ENCODE assay signal across 15 cellular contexts in the genomic region with DNA sequence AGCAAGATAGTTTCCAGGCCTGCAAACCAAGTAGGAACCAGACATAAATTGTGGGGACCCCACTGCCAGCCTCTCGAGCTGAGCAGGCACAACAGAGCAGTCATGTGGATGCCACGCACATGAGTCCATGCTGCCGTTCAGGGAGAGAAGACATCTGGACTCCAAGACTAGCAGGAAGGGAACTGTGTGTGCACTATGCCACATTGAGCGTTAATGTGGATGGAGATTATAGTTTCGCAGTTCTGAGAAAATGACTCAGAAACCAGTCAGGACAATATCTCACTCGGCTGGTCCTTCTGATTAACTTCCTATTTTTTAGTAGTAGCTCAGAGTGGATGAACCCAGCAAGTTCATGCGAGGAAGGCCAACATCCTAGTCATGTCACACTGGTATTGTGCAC.
DNase-seq lines count a peak whose midpoint lies in the region; ATAC-seq and TF ChIP-seq lines count a peak whose summit lies in the region.
"Had no signal": no experiment of that assay in that cellular context is flagged by ENCODE, and none has a peak within 500 bp of the region (broad histone marks: within the 10 kb centered on the region; RNA-seq: fewer than 3 reads in every experiment).

No MANE protein-coding gene starts in this region.

- no peaks in the 10 kb centered on the region for H3K79me2 ChIP-seq in fibroblast of lung (ENCODE audit: control insufficient read depth, insufficient read depth, low read length)

- no peak overlapping the region for H3K27ac ChIP-seq in fibroblast of lung (ENCODE audit: insufficient read depth, low read length)
- no peak overlapping the region for H3K27ac ChIP-seq in substantia nigra (ENCODE audit: low read depth, low read length, poor library complexity, severe bottlenecking)
- H3K27ac ChIP-seq: BLaER1 treated with 17β-estradiol and CSF1 and Interleukin-3, amounts not matched to agents 10 nM and 100 nM; prostate gland had no signal

- no peaks in the 10 kb centered on the region for H3K9me3 ChIP-seq in fibroblast of lung (ENCODE audit: control insufficient read depth, insufficient read depth, low read depth, low read length)
- H3K9me3 ChIP-seq: BLaER1 treated with 17β-estradiol and CSF1 and Interleukin-3, amounts not matched to agents 10 nM and 100 nM; prostate gland had no signal

- ATAC-seq in SK-N-SH treated with all-trans-retinoic acid at 6 μM for 48 hours = peak; percentile 23
- no peak for ATAC-seq in GM18502 (IDR thresholded peaks at IDR 0.05; ENCODE audit: poor library complexity, unreplicated experiment)

- no peaks in the 10 kb centered on the region for H4K20me1 ChIP-seq in fibroblast of lung (ENCODE audit: control insufficient read depth, extremely low read depth, insufficient read depth, low read length)
- H4K20me1 ChIP-seq: BLaER1 treated with 17β-estradiol and CSF1 and Interleukin-3, amounts not matched to agents 10 nM and 100 nM had no signal

- no peak overlapping the region for H3K4me3 ChIP-seq in fibroblast of lung (replicated peaks in 1 of 4; ENCODE audit: control extremely low read depth in 1 of 4, insufficient read depth in 1 of 4, low read depth in 3 of 4, low read length in 4 of 4)
- H3K4me3 ChIP-seq: BLaER1 treated with 17β-estradiol and CSF1 and Interleukin-3, amounts not matched to agents 10 nM and 100 nM; prostate gland had no signal

- peak; percentile 79 for DNase-seq in AG08395 (ENCODE audit: low spot score)
- peak; percentile 95 for DNase-seq in HCEC 1CT
- DNase-seq in fibroblast of lung (ENCODE audit: low read depth in 2 of 2) = peak; percentile 64 to 71
- no peak for DNase-seq in H4 (ENCODE audit: low spot score)
- DNase-seq in DMS79 treated with DMSO at 0.1 percent for 48 hours (lab: John Stamatoyannopoulos, UW) = no peak
- DNase-seq in substantia nigra (lab: John Stamatoyannopoulos, UW) = no peak
- DNase-seq: foreskin melanocyte; H7; immature natural killer cell; stimulated activated CD4-positive, alpha-beta T cell treated with anti-CD3 and anti-CD28 coated beads, Interleukin-1b, Interleukin-23, amount 100 ng/mL, for 48 hours; T1000 had no signal

- H3K4me1 ChIP-seq in fibroblast of lung (ENCODE audit: control insufficient read depth, extremely low read depth, insufficient read depth, low read length) = no peaks in the 10 kb centered on the region
- H3K4me1 ChIP-seq: prostate gland had no signal

- no peaks in the 10 kb centered on the region for H3K36me3 ChIP-seq in fibroblast of lung (ENCODE audit: control insufficient read depth, insufficient read depth, low read length)
- H3K36me3 ChIP-seq: prostate gland had no signal

- no peak overlapping the region for H3K4me2 ChIP-seq in fibroblast of lung (ENCODE audit: extremely low read depth, insufficient read depth, low read length)

- TF ChIP-seq CTCF in fibroblast of lung (conservative IDR thresholded peaks at IDR 0.05 in 1 of 2, IDR thresholded peaks at IDR 0.05 in 1 of 2; ENCODE audit: low read depth in 1 of 2, low read length in 2 of 2) = no peak

- H3K27me3 ChIP-seq in fibroblast of lung (ENCODE audit: control insufficient read depth, insufficient read depth, low read length) = peaks cover 4% of the 10 kb centered on the region
- H3K27me3 ChIP-seq: BLaER1 treated with 17β-estradiol and CSF1 and Interleukin-3, amounts not matched to agents 10 nM and 100 nM had no signal

- no peak overlapping the region for H3K9ac ChIP-seq in fibroblast of lung (ENCODE audit: insufficient read depth, low read length)
- H3K9ac ChIP-seq: BLaER1 treated with 17β-estradiol and CSF1 and Interleukin-3, amounts not matched to agents 10 nM and 100 nM had no signal

- no peak overlapping the region for H2AFZ ChIP-seq in fibroblast of lung (ENCODE audit: low read length)

TF ChIP-seq in SK-N-SH treated with all-trans-retinoic acid at 6 μM for 48 hours, 23 proteins besides CTCF, POLR2A, EP300 and RAD21:
- TF ChIP-seq OSR1 (CRISPR knock-in tag; IDR thresholded peaks at IDR 0.05) (no peak), ARNTL (CRISPR knock-in tag; IDR thresholded peaks at IDR 0.05; ENCODE audit: borderline replicate concordance, low read depth) (no peak), ZNF8 (CRISPR knock-in tag; IDR thresholded peaks at IDR 0.05) (no peak)

Comparison
In these comparisons a context has a peak if more than half of its experiments do, and no peak if none do; other contexts are left out.
1. DNase-seq: peak in AG08395 (single experiment), HCEC 1CT (single experiment) and fibroblast of lung (2 of 2); none in H4 (single experiment), DMS79 treated with DMSO at 0.1 percent for 48 hours (single experiment) and substantia nigra (0 of 49).